ENCODE assay signal across 7 cellular contexts in the genomic region with DNA sequence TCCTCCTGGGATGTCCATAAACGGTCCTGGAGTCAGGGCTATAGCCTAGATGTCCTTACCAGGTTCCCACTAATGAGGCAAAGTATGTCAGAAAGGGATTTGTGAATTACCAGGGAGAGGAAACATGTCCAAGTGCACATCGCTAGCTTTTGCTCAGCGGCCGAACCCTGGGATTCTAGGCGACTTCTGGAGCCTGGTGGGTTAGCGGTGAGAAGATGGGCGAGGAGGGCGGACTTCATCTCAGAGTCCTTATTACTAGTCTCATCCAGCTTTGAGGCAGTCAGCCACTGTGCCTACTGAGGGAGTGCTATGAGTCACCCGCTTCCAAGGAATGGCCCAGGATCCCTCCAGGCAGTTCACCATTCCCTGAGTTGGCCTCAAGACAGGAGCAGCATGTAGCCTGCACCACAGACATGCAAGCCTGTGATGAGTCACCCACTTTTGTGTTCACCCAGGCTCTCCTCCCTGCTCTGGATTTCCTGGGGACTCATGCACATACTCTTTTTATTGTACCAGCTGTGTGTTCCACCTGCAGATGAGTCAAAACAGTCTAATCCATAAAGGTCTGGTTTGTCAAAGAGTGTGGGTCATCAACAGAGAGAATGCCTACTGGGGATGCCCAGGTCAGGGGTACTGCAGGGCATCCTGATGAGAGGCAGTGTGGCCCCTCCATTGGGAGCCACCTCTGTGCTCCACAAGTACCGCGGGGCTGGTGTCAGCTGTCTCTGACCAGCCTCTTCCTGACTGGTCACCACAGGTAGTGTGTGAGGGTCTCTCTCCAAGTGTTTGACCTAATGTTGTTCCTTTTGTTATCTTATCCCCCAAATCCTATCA. TPM values are rescaled to one million over a fixed set of nuclear protein-coding genes. Genes with fewer than 3 reads are reported as not detected.
DNase-seq lines count a peak whose midpoint lies in the region; ATAC-seq, FAIRE-seq and TF ChIP-seq lines count a peak whose summit lies in the region.

No MANE protein-coding gene starts in this region.

- H3K4me1 ChIP-seq in smooth muscle cell (ENCODE audit: low read depth): peaks cover 7% of the 10 kb centered on the region

- H3K27ac ChIP-seq in smooth muscle cell (ENCODE audit: low read depth): peak overlapping the region; percentile 86

- H3K9me3 ChIP-seq in smooth muscle cell (replicated peaks; ENCODE audit: low read depth): no peaks in the 10 kb centered on the region

- H3K4me3 ChIP-seq in fibroblast of pulmonary artery (replicated peaks; ENCODE audit: low read depth, low read length) (no peak overlapping the region), smooth muscle cell (no peak overlapping the region)

- peak; percentile 80 for ATAC-seq in SK-N-SH treated with all-trans-retinoic acid at 6 μM for 48 hours

- FAIRE-seq in H54 (lab: Jason Lieb, UNC): peak; percentile 93

- TF ChIP-seq POLR2A in H54 (IDR thresholded peaks at IDR 0.05; ENCODE audit: low read depth, low read length): no peak

- H3K36me3 ChIP-seq in smooth muscle cell (ENCODE audit: low read depth): no peaks in the 10 kb centered on the region

- H3F3A ChIP-seq in smooth muscle cell (ENCODE audit: low read depth): peaks cover 29% of the 10 kb centered on the region

- WGBS in smooth muscle cell (ENCODE audit: low lambda C conversion rate): 51% methylated on average over 11 of the region's 11 CpGs

- peak overlapping the region; percentile 60 for H3K4me2 ChIP-seq in smooth muscle cell

- TF ChIP-seq CTCF in fibroblast of pulmonary artery (IDR thresholded peaks at IDR 0.05; ENCODE audit: low read length, missing control alignments): no peak
- no peak for TF ChIP-seq CTCF in smooth muscle cell (IDR thresholded peaks at IDR 0.05; ENCODE audit: borderline replicate concordance, insufficient read depth, poor library complexity, severe bottlenecking)

- peak; percentile 91 for DNase-seq in H54 (ENCODE audit: insufficient read length, low spot score)
- DNase-seq in fibroblast of pulmonary artery (ENCODE audit: low read depth): peak; percentile 97
- peak; percentile 43 for DNase-seq in smooth muscle cell (lab: John Stamatoyannopoulos, UW; ENCODE audit: unreplicated experiment)
- no peak for DNase-seq in NCI-H146 treated with DMSO at 0.1 percent for 48 hours (lab: John Stamatoyannopoulos, UW; ENCODE audit: unreplicated experiment)
- no peak for DNase-seq in NCI-H526 (lab: John Stamatoyannopoulos, UW)
- no peak for DNase-seq in superior temporal gyrus (ENCODE audit: extremely low spot score)

- peaks cover 2% of the 10 kb centered on the region for H4K20me1 ChIP-seq in smooth muscle cell (ENCODE audit: low read depth)

- peak overlapping the region; percentile 54 for H3K9ac ChIP-seq in smooth muscle cell (ENCODE audit: low read depth)

- H3K79me2 ChIP-seq in smooth muscle cell (ENCODE audit: low read depth): no peaks in the 10 kb centered on the region

- no peaks in the 10 kb centered on the region for H3K27me3 ChIP-seq in smooth muscle cell (ENCODE audit: low read depth)

- no peak overlapping the region for H2AFZ ChIP-seq in smooth muscle cell (ENCODE audit: low read depth)

TF ChIP-seq in SK-N-SH treated with all-trans-retinoic acid at 6 μM for 48 hours, 23 proteins besides CTCF, POLR2A, EP300 and RAD21 (continues in another document):
- TF ChIP-seq ZFP30 (CRISPR knock-in tag; IDR thresholded peaks at IDR 0.05) (no peak), ESRRG (CRISPR knock-in tag; IDR thresholded peaks at IDR 0.05) (no peak), GLIS3 (CRISPR knock-in tag; IDR thresholded peaks at IDR 0.05) (no peak), ARNTL (CRISPR knock-in tag; IDR thresholded peaks at IDR 0.05; ENCODE audit: borderline replicate concordance, low read depth) (no peak), ISL1 (CRISPR knock-in tag; IDR thresholded peaks at IDR 0.05) (peak; percentile 32; the same call in 1 of the 2 replicates), OSR1 (CRISPR knock-in tag; IDR thresholded peaks at IDR 0.05) (peak; percentile 84; the same call in 1 of the 2 replicates), ZC3H10 (CRISPR knock-in tag; IDR thresholded peaks at IDR 0.05) (0 out of 2 replicates have a peak, but pooled peaks have one; percentile 44), TCF4 (CRISPR knock-in tag; IDR thresholded peaks at IDR 0.05; ENCODE audit: borderline replicate concordance) (no peak), TOX (CRISPR knock-in tag; IDR thresholded peaks at IDR 0.05; ENCODE audit: borderline replicate concordance) (peak; percentile 43; the same call in 1 of the 2 replicates), ZNF70 (CRISPR knock-in tag; IDR thresholded peaks at IDR 0.05) (no peak), ZNF565 (CRISPR knock-in tag; conservative IDR thresholded peaks at IDR 0.05; ENCODE audit: low read depth) (no peak), BACH2 (CRISPR knock-in tag; IDR thresholded peaks at IDR 0.05; ENCODE audit: borderline replicate concordance) (no peak), SNAI2 (CRISPR knock-in tag; IDR thresholded peaks at IDR 0.05) (no peak), CSDC2 (CRISPR knock-in tag; IDR thresholded peaks at IDR 0.05) (peak; percentile 78; the same call in 1 of the 2 replicates), ZNF8 (CRISPR knock-in tag; IDR thresholded peaks at IDR 0.05) (no peak), RARB (CRISPR knock-in tag; IDR thresholded peaks at IDR 0.05) (no peak)
- TF ChIP-seq, protein P1, sequence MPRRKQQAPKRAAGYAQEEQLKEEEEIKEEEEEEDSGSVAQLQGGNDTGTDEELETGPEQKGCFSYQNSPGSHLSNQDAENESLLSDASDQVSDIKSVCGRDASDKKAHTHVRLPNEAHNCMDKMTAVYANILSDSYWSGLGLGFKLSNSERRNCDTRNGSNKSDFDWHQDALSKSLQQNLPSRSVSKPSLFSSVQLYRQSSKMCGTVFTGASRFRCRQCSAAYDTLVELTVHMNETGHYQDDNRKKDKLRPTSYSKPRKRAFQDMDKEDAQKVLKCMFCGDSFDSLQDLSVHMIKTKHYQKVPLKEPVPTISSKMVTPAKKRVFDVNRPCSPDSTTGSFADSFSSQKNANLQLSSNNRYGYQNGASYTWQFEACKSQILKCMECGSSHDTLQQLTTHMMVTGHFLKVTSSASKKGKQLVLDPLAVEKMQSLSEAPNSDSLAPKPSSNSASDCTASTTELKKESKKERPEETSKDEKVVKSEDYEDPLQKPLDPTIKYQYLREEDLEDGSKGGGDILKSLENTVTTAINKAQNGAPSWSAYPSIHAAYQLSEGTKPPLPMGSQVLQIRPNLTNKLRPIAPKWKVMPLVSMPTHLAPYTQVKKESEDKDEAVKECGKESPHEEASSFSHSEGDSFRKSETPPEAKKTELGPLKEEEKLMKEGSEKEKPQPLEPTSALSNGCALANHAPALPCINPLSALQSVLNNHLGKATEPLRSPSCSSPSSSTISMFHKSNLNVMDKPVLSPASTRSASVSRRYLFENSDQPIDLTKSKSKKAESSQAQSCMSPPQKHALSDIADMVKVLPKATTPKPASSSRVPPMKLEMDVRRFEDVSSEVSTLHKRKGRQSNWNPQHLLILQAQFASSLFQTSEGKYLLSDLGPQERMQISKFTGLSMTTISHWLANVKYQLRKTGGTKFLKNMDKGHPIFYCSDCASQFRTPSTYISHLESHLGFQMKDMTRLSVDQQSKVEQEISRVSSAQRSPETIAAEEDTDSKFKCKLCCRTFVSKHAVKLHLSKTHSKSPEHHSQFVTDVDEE (CRISPR knock-in tag; IDR thresholded peaks at IDR 0.05): no peak
- TF ChIP-seq, protein P2, sequence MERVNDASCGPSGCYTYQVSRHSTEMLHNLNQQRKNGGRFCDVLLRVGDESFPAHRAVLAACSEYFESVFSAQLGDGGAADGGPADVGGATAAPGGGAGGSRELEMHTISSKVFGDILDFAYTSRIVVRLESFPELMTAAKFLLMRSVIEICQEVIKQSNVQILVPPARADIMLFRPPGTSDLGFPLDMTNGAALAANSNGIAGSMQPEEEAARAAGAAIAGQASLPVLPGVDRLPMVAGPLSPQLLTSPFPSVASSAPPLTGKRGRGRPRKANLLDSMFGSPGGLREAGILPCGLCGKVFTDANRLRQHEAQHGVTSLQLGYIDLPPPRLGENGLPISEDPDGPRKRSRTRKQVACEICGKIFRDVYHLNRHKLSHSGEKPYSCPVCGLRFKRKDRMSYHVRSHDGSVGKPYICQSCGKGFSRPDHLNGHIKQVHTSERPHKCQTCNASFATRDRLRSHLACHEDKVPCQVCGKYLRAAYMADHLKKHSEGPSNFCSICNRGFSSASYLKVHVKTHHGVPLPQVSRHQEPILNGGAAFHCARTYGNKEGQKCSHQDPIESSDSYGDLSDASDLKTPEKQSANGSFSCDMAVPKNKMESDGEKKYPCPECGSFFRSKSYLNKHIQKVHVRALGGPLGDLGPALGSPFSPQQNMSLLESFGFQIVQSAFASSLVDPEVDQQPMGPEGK (CRISPR knock-in tag; IDR thresholded peaks at IDR 0.05; ENCODE audit: borderline replicate concordance): no peak
- TF ChIP-seq, protein P3, sequence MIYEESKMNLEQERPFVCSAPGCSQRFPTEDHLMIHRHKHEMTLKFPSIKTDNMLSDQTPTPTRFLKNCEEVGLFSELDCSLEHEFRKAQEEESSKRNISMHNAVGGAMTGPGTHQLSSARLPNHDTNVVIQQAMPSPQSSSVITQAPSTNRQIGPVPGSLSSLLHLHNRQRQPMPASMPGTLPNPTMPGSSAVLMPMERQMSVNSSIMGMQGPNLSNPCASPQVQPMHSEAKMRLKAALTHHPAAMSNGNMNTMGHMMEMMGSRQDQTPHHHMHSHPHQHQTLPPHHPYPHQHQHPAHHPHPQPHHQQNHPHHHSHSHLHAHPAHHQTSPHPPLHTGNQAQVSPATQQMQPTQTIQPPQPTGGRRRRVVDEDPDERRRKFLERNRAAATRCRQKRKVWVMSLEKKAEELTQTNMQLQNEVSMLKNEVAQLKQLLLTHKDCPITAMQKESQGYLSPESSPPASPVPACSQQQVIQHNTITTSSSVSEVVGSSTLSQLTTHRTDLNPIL (CRISPR knock-in tag; IDR thresholded peaks at IDR 0.05; ENCODE audit: low read depth): no peak
- TF ChIP-seq, protein P4, sequence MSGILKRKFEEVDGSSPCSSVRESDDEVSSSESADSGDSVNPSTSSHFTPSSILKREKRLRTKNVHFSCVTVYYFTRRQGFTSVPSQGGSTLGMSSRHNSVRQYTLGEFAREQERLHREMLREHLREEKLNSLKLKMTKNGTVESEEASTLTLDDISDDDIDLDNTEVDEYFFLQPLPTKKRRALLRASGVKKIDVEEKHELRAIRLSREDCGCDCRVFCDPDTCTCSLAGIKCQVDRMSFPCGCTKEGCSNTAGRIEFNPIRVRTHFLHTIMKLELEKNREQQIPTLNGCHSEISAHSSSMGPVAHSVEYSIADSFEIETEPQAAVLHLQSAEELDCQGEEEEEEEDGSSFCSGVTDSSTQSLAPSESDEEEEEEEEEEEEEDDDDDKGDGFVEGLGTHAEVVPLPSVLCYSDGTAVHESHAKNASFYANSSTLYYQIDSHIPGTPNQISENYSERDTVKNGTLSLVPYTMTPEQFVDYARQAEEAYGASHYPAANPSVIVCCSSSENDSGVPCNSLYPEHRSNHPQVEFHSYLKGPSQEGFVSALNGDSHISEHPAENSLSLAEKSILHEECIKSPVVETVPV (CRISPR knock-in tag; IDR thresholded peaks at IDR 0.05): no peak

RNA-seq across cellular contexts. Expression of a gene that starts 20.2 kb away (rescaled TPM):
- total RNA-seq in smooth muscle cell: 2.8 and 4.6 TPM in 2 replicates
- polyA plus RNA-seq in smooth muscle cell: 1.5 and 3.8 TPM in 2 replicates

Comparison
In these comparisons a context has a peak if more than half of its experiments do, and no peak if none do; other contexts are left out.
1. DNase-seq: peak in H54 (single experiment), fibroblast of pulmonary artery (single experiment) and smooth muscle cell (single experiment); none in NCI-H146 treated with DMSO at 0.1 percent for 48 hours (single experiment), NCI-H526 (0 of 2) and superior temporal gyrus (single experiment).